19 cellular contexts compared by ENCODE assay signal in the genomic region with DNA sequence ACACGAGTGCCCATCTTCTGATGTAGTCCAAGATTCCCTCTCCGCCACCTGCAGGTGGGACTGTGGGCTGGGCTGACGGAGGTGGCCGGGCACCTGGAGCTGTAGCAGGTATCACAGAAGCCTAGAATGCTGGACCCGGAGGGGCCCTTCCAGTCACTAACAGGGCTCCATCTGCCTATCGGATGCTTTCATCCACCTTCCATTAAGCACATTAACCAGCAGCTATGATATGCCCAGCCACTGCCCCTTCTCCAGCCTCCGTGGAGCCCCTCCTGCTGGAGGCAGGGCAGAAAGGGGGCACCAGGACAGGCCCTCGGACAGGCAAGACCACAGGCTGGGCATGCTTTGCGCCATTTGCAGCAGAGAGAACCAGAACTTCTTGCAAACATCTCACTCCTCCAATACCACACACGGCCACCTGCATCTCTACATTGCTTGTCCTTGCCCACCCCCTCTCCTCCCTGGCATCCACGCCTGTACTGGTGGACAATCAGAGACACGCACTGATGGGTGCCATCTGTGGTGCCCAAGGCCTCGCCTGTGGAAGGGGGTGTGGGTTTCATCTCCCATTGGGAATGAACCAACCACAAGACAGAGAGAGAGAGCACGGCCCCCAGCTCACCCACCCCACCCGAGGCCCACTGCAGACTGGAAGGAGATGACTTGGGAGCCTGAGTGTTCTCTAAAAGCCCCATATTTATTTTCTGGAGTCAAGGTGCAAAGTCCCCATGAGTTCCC.
"Had no signal": no experiment of that assay in that cellular context is flagged by ENCODE, and none has a peak within 500 bp of the region (broad histone marks: within the 10 kb centered on the region; RNA-seq: fewer than 3 reads in every experiment).

No MANE protein-coding gene starts in this region.

- ATAC-seq: effector memory CD8-positive, alpha-beta T cell; naive thymus-derived CD8-positive, alpha-beta T cell; stimulated activated effector memory CD8-positive, alpha-beta T cell treated with anti-CD3 and anti-CD28 coated beads, Interleukin-12 subunit alpha, Interleukin-12 subunit beta, amount 100 ng/mL, for 72 hours had no signal

- H3K36me3 ChIP-seq: pancreas, sigmoid colon, thyroid gland had no signal

- H3K36me3 Mint-ChIP-seq: stimulated activated effector memory CD8-positive, alpha-beta T cell treated with anti-CD3 and anti-CD28 coated beads, Interleukin-12 subunit alpha, Interleukin-12 subunit beta, amount 100 ng/mL, for 72 hours had no signal

- H3K9me3 ChIP-seq: esophagus squamous epithelium, pancreas, sigmoid colon, stomach, thyroid gland had no signal

- H3K27ac ChIP-seq: esophagus squamous epithelium, pancreas, sigmoid colon, stomach, thyroid gland had no signal

- DNase-seq: cortex of kidney; effector memory CD8-positive, alpha-beta T cell; erythroblast; esophagus squamous epithelium; naive thymus-derived CD8-positive, alpha-beta T cell; nephron progenitor cell; sigmoid colon; stimulated activated CD4-positive, alpha-beta T cell treated with anti-CD3 and anti-CD28 coated beads, Interleukin-2, amount 100 ng/mL, for 24 hours; stimulated activated CD4-positive, alpha-beta T cell treated with anti-CD3 and anti-CD28 coated beads, Interleukin-4, amount 100 ng/mL, for 24 hours; stimulated activated naive CD4-positive, alpha-beta T cell treated with Interleukin-2 at 50 U/mL for 16 hours; thyroid gland; trophoblast cell had no signal

- FAIRE-seq: endometrium, frontal cortex, keratinocyte, pancreas had no signal

- H3K4me1 ChIP-seq: pancreas, sigmoid colon, thyroid gland had no signal

- H3K9me3 Mint-ChIP-seq: effector memory CD8-positive, alpha-beta T cell; naive thymus-derived CD8-positive, alpha-beta T cell; nephron progenitor cell; stimulated activated effector memory CD8-positive, alpha-beta T cell treated with anti-CD3 and anti-CD28 coated beads, Interleukin-12 subunit alpha, Interleukin-12 subunit beta, amount 100 ng/mL, for 72 hours had no signal

- H3K27ac Mint-ChIP-seq: nephron progenitor cell; progenitor cell of endocrine pancreas; stimulated activated effector memory CD8-positive, alpha-beta T cell treated with anti-CD3 and anti-CD28 coated beads, Interleukin-12 subunit alpha, Interleukin-12 subunit beta, amount 100 ng/mL, for 72 hours had no signal

- H3K27me3 ChIP-seq: esophagus squamous epithelium, pancreas, sigmoid colon, stomach, thyroid gland had no signal

- H3K27me3 Mint-ChIP-seq: effector memory CD8-positive, alpha-beta T cell; naive thymus-derived CD8-positive, alpha-beta T cell had no signal

- H3K4me3 Mint-ChIP-seq: effector memory CD8-positive, alpha-beta T cell; naive thymus-derived CD8-positive, alpha-beta T cell; nephron progenitor cell; stimulated activated effector memory CD8-positive, alpha-beta T cell treated with anti-CD3 and anti-CD28 coated beads, Interleukin-12 subunit alpha, Interleukin-12 subunit beta, amount 100 ng/mL, for 72 hours had no signal

- H3K4me3 ChIP-seq: esophagus squamous epithelium, pancreas, sigmoid colon, stomach, thyroid gland had no signal
